Comparison of ENCODE assay signal across 29 cellular contexts in the genomic region with DNA sequence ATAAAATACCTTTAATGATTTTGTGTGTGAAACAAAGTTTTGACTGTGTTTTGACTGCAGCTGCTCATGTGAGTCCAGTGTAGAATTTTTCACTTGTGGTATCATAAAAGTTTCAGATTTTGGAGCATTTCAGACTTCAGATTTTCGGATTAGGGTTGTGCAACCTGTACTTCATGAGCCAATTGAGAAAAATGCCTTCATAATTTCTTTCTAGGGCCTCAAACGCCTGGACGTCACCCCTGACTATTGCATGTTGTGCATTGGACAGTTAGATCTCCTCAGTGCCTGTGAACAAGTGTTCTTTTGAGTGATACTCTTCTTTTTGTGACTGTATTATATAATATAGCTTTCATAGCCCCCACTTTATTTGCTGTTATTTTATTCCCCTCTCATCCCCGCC.
"Had no signal": no experiment of that assay in that cellular context is flagged by ENCODE, and none has a peak within 500 bp of the region (broad histone marks: within the 10 kb centered on the region; RNA-seq: fewer than 3 reads in every experiment).

No MANE protein-coding gene starts in this region.

- ATAC-seq: naive thymus-derived CD4-positive, alpha-beta T cell; natural killer cell; psoas muscle; right cardiac atrium; right lobe of liver; stimulated activated memory B cell treated with anti-CD40 and anti-IgM and Interleukin-4, amounts not matched to agents 10 μg/mL and 1 μg/mL and 100 μg/mL, for 72 hours; stimulated activated naive CD8-positive, alpha-beta T cell treated with anti-CD3 and anti-CD28 coated beads, Interleukin-15, amount 100 ng/mL, for 72 hours; stimulated activated naive CD8-positive, alpha-beta T cell treated with anti-CD3 and anti-CD28 coated beads, Interleukin-15, Interleukin-2, amounts not matched to agents 100 U/mL and 50 U/mL, for 24 hours; upper lobe of right lung had no signal

- DNase-seq: naive thymus-derived CD4-positive, alpha-beta T cell; natural killer cell; occipital lobe; ovary; posterior cingulate gyrus; psoas muscle; right cardiac atrium; right lobe of liver; spleen; stimulated activated CD4-positive, alpha-beta T cell treated with anti-CD3 and anti-CD28 coated beads, Interleukin-12 subunit alpha, Interleukin-12 subunit beta, amount 100 ng/mL, for 4 hours; stimulated activated CD4-positive, alpha-beta T cell treated with anti-CD3 and anti-CD28 coated beads, Interleukin-1b, Interleukin-23, amount 100 ng/mL, for 48 hours; stimulated activated CD4-positive, alpha-beta T cell treated with anti-CD3 and anti-CD28 coated beads, Interleukin-4, amount 100 ng/mL, for 1 hour; stimulated activated CD4-positive, alpha-beta T cell treated with anti-CD3 and anti-CD28 coated beads, Interleukin-4, amount 100 ng/mL, for 4 hours; stimulated activated CD8-positive, alpha-beta memory T cell treated with anti-CD3 and anti-CD28 coated beads, Interleukin-4, amount 100 ng/mL, for 48 hours; stimulated activated naive CD4-positive, alpha-beta T cell; stimulated activated naive CD8-positive, alpha-beta T cell treated with anti-CD3 and anti-CD28 coated beads, Interleukin-15, amount 100 ng/mL, for 72 hours; stimulated activated naive CD8-positive, alpha-beta T cell treated with anti-CD3 and anti-CD28 coated beads, Interleukin-15, Interleukin-2, amounts not matched to agents 100 U/mL and 50 U/mL, for 24 hours; substantia nigra; thyroid gland; upper lobe of right lung; uterus had no signal

- H3K27me3 ChIP-seq: neural progenitor cell, ovary, right lobe of liver, spleen, suprapubic skin, thyroid gland, tibial nerve, upper lobe of right lung, uterus had no signal

- H3K4me2 ChIP-seq: smooth muscle cell had no signal

- H3K9ac ChIP-seq: neural progenitor cell, parathyroid adenoma had no signal

- H3K4me1 ChIP-seq: right lobe of liver, thyroid gland, upper lobe of right lung, uterus had no signal

- H3K36me3 ChIP-seq: neural progenitor cell, ovary, right lobe of liver, spleen, suprapubic skin, thoracic aorta, thyroid gland, tibial nerve, upper lobe of right lung, uterus had no signal

- H3K27ac ChIP-seq: neural progenitor cell, ovary, parathyroid adenoma, psoas muscle, right lobe of liver, skin epidermis, spleen, suprapubic skin, thoracic aorta, thyroid gland, tibial nerve, upper lobe of right lung, uterus had no signal

- H2AFZ ChIP-seq: neural progenitor cell, parathyroid adenoma had no signal

- H3K9me3 ChIP-seq: ovary, psoas muscle, right lobe of liver, spleen, suprapubic skin, thoracic aorta, thyroid gland, tibial nerve, upper lobe of right lung, uterus had no signal

- H3K4me3 ChIP-seq: neural progenitor cell, ovary, psoas muscle, right lobe of liver, skin epidermis, smooth muscle cell, spleen, suprapubic skin, thoracic aorta, thyroid gland, tibial nerve, upper lobe of right lung, uterus had no signal

- H3K79me2 ChIP-seq: parathyroid adenoma had no signal
